Comparison of ENCODE assay signal across 1 cellular context in the genomic region with DNA sequence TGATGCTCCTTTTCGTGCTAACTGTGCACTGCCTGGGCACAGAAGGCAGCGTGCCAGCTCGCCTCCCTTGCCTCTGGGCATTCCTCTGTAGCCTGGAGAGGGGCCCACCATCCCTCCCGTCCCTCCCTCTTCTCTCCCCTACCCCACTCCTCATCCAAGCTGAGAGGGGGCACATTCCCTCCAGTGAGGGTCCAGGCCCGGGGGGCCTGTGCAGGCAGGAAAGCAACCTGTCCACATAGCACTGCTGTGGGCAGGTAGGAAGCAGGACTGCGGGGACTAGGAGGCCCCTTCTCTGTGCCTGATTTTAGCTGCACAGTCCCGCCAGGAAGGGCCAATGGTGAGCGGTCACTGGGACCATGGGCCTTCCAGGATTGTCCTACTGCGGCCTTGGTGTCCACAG.
TF ChIP-seq lines count a peak whose summit lies in the region.

No MANE protein-coding gene starts in this region.

TF ChIP-seq in GM23338, 12 proteins besides CTCF, POLR2A, EP300 and RAD21 (continued from another document):
- TF ChIP-seq REST (IDR thresholded peaks at IDR 0.05; ENCODE audit: unreplicated experiment) = no peak
- no peak for TF ChIP-seq CREB1 (CRISPR knock-in tag; IDR thresholded peaks at IDR 0.05; ENCODE audit: low read depth)
- no peak for TF ChIP-seq EZH2phosphoT487 (IDR thresholded peaks at IDR 0.05; ENCODE audit: unreplicated experiment)
- TF ChIP-seq, protein P1, sequence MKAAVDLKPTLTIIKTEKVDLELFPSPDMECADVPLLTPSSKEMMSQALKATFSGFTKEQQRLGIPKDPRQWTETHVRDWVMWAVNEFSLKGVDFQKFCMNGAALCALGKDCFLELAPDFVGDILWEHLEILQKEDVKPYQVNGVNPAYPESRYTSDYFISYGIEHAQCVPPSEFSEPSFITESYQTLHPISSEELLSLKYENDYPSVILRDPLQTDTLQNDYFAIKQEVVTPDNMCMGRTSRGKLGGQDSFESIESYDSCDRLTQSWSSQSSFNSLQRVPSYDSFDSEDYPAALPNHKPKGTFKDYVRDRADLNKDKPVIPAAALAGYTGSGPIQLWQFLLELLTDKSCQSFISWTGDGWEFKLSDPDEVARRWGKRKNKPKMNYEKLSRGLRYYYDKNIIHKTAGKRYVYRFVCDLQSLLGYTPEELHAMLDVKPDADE (IDR thresholded peaks at IDR 0.05) = no peak
- TF ChIP-seq POLR2AphosphoS5 (IDR thresholded peaks at IDR 0.05; ENCODE audit: low read depth) = no peak
- no peak for TF ChIP-seq NANOG (IDR thresholded peaks at IDR 0.05; ENCODE audit: borderline replicate concordance)
TF ChIP-seq in GM23338: peak in this region for 0.
